Comparison of ENCODE assay signal across 8 cellular contexts in the genomic region with DNA sequence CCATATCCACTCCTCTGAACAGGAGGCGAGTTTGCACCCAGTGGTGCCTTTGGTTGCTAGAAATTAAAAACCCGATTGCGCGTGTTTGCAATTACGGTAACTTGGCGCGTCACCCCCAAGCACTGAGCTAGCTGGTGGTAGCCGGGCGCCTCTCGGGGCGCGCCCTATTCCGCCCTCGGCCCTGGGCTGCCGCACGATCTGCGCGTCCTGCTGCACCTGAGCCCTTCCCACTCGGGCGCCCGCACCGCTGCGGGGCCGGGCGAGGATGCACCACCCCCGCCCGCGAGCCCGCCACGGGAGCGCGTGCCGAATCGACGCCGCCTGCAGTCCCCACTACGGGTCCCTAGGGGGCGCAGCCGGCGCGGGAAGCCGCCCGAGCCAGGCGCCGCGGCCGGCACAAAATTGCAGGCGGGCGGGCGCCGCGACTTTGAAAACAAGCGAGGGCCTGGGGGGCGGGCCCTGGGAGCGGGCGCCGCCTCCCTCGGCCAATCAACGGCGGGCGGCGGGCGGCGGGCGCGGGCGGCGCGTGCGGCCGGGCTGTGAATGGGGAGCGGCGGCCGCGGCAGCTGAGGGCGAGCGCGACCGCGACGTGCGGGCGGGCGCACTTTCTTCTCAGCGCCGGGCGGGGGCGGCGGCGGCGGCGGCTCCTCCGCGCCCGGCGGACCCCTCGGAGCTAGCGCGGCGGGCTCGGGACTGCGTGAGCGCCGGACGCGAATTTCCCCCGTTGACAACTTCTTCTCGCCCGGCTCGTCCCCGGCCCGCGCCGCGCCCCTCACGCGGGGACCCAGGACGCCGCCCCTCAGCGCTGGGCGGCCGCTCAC. TPM values are rescaled to one million over a fixed set of nuclear protein-coding genes. Genes with fewer than 3 reads are reported as not detected.
DNase-seq lines count a peak whose midpoint lies in the region; ATAC-seq lines count a peak whose summit lies in the region.

A gene with protein sequence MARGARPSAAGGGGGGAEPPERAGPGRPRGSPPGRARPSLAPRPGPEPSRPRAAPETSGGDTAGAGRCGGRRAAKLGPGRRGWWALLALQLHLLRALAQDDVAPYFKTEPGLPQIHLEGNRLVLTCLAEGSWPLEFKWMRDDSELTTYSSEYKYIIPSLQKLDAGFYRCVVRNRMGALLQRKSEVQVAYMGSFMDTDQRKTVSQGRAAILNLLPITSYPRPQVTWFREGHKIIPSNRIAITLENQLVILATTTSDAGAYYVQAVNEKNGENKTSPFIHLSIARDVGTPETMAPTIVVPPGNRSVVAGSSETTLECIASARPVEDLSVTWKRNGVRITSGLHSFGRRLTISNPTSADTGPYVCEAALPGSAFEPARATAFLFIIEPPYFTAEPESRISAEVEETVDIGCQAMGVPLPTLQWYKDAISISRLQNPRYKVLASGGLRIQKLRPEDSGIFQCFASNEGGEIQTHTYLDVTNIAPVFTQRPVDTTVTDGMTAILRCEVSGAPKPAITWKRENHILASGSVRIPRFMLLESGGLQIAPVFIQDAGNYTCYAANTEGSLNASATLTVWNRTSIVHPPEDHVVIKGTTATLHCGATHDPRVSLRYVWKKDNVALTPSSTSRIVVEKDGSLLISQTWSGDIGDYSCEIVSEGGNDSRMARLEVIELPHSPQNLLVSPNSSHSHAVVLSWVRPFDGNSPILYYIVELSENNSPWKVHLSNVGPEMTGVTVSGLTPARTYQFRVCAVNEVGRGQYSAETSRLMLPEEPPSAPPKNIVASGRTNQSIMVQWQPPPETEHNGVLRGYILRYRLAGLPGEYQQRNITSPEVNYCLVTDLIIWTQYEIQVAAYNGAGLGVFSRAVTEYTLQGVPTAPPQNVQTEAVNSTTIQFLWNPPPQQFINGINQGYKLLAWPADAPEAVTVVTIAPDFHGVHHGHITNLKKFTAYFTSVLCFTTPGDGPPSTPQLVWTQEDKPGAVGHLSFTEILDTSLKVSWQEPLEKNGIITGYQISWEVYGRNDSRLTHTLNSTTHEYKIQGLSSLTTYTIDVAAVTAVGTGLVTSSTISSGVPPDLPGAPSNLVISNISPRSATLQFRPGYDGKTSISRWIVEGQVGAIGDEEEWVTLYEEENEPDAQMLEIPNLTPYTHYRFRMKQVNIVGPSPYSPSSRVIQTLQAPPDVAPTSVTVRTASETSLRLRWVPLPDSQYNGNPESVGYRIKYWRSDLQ (N-terminal part only) (plus strand): TSS at position 602 of the 821 bp plus-strand sequence. CDS start 335 bp downstream, outside the sequence.

- no peak within 1 kb of the TSS for H3K27ac ChIP-seq in mesodermal cell (ENCODE audit: low read depth, low read length, severe bottlenecking)

- peak; percentile 91 for DNase-seq in AG20443 (ENCODE audit: low spot score)
- peak; percentile 60 for DNase-seq in GM19240 (ENCODE audit: insufficient read length, low spot score)
- peak; percentile 73 for DNase-seq in NCI-H526 treated with DMSO at 0.1 percent for 48 hours (lab: John Stamatoyannopoulos, UW)
- peak; percentile 61 to 85 (median 78) for DNase-seq in activated CD8-positive, alpha-beta memory T cell treated with anti-CD3 and anti-CD28 coated beads for 48 hours (ENCODE audit: low read depth in 2 of 3, low spot score in 2 of 3)
- DNase-seq in stimulated activated CD8-positive, alpha-beta memory T cell treated with anti-CD3 and anti-CD28 coated beads, Interleukin-15, amount 100 ng/mL, for 1 hour (ENCODE audit: low read depth): peak; percentile 74

- H3K36me3 ChIP-seq in endocrine pancreas (ENCODE audit: control insufficient read depth, insufficient read depth, low read length): no peaks in the 10 kb centered on the region
- H3K36me3 ChIP-seq in mesodermal cell (ENCODE audit: control insufficient read depth, insufficient read depth, low read length): no peaks in the 10 kb centered on the region

- no peaks in the 10 kb centered on the region for H3K9me3 ChIP-seq in endocrine pancreas (ENCODE audit: control insufficient read depth, low read length)
- no peaks in the 10 kb centered on the region for H3K9me3 ChIP-seq in mesodermal cell (ENCODE audit: control insufficient read depth, low read length)

- WGBS in mesodermal cell (ENCODE audit: insufficient coverage in 2 of 2), 2 experiments: 0 to 1% methylated on average over 54 to 99 of the region's 122 CpGs

- peak; percentile 87 for ATAC-seq in HG03439 (IDR thresholded peaks at IDR 0.05; ENCODE audit: unreplicated experiment)

- H3K4me3 ChIP-seq in endocrine pancreas (ENCODE audit: control insufficient read depth, insufficient read depth, low read length): peak within 1 kb of the TSS; percentile 98
- peak within 1 kb of the TSS; percentile 46 for H3K4me3 ChIP-seq in mesodermal cell (ENCODE audit: extremely low read depth, insufficient read depth, low read length, poor library complexity, severe bottlenecking)

- no peaks in the 10 kb centered on the region for H3K27me3 ChIP-seq in endocrine pancreas (ENCODE audit: control insufficient read depth, insufficient read depth, low read length)

- H3K4me1 ChIP-seq in endocrine pancreas (ENCODE audit: control insufficient read depth, insufficient read depth, low read length) (peaks cover 7% of the 10 kb centered on the region), mesodermal cell (ENCODE audit: control insufficient read depth, insufficient read depth, low read length, poor library complexity, severe bottlenecking) (no peaks in the 10 kb centered on the region)

- H3K9ac ChIP-seq in endocrine pancreas (ENCODE audit: control insufficient read depth, insufficient read depth, low read length): peak within 1 kb of the TSS; percentile 66

RNA-seq across cellular contexts. Expression of the gene that starts here (rescaled TPM):
- polyA plus RNA-seq in mesodermal cell (2013, experiment 1 of 2): 4.8 TPM
- polyA plus RNA-seq in mesodermal cell (2013, experiment 2 of 2): 5.6 TPM
